Comparison of ENCODE assay signal across 1 cellular context in genomic region chr1:12161662-12162458, GRCh38.
TF ChIP-seq lines count a peak whose summit lies in the region.

No MANE protein-coding gene starts in this region.

TF ChIP-seq in HEK293, 187 proteins besides CTCF, POLR2A, EP300 and RAD21 (continued from another document):
- no peak for TF ChIP-seq ZBTB11 (tag by site-specific recombination; conservative IDR thresholded peaks at IDR 0.05; ENCODE audit: low read depth)
- no peak for TF ChIP-seq ZNF473 (tag by site-specific recombination; IDR thresholded peaks at IDR 0.05)
- TF ChIP-seq ZNF776 (tag by site-specific recombination; IDR thresholded peaks at IDR 0.05; ENCODE audit: borderline replicate concordance), result no peak
- TF ChIP-seq ZNF544 (tag by site-specific recombination; IDR thresholded peaks at IDR 0.05), result no peak
- TF ChIP-seq ZNF513 (tag by site-specific recombination; IDR thresholded peaks at IDR 0.05), result no peak
- TF ChIP-seq ZNF837 (tag by site-specific recombination; IDR thresholded peaks at IDR 0.05), result no peak
- TF ChIP-seq, protein P1, sequence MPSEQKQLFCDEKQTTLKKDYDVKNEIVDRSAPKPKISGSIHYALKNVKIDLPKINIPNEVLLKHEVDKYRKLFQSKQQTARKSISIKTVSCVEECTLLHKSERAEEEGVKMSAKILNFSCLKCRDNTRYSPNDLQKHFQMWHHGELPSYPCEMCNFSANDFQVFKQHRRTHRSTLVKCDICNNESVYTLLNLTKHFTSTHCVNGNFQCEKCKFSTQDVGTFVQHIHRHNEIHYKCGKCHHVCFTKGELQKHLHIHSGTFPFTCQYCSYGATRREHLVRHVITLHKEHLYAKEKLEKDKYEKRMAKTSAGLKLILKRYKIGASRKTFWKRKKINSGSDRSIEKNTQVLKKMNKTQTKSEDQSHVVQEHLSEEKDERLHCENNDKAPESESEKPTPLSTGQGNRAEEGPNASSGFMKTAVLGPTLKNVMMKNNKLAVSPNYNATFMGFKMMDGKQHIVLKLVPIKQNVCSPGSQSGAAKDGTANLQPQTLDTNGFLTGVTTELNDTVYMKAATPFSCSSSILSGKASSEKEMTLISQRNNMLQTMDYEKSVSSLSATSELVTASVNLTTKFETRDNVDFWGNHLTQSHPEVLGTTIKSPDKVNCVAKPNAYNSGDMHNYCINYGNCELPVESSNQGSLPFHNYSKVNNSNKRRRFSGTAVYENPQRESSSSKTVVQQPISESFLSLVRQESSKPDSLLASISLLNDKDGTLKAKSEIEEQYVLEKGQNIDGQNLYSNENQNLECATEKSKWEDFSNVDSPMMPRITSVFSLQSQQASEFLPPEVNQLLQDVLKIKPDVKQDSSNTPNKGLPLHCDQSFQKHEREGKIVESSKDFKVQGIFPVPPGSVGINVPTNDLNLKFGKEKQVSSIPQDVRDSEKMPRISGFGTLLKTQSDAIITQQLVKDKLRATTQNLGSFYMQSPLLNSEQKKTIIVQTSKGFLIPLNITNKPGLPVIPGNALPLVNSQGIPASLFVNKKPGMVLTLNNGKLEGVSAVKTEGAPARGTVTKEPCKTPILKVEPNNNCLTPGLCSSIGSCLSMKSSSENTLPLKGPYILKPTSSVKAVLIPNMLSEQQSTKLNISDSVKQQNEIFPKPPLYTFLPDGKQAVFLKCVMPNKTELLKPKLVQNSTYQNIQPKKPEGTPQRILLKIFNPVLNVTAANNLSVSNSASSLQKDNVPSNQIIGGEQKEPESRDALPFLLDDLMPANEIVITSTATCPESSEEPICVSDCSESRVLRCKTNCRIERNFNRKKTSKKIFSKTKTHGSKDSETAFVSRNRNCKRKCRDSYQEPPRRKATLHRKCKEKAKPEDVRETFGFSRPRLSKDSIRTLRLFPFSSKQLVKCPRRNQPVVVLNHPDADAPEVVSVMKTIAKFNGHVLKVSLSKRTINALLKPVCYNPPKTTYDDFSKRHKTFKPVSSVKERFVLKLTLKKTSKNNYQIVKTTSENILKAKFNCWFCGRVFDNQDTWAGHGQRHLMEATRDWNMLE (tag by site-specific recombination; conservative IDR thresholded peaks at IDR 0.05; ENCODE audit: low read depth), result no peak
- peak; percentile 46; the same call in 1 of the 2 replicates for TF ChIP-seq BCL11A (tag by site-specific recombination; IDR thresholded peaks at IDR 0.05; ENCODE audit: low read depth)
- peak; percentile 51; the same call in 1 of the 2 replicates for TF ChIP-seq KLF9 (tag by site-specific recombination; IDR thresholded peaks at IDR 0.05; ENCODE audit: low read depth)
- 0 out of 2 replicates have a peak, but pooled peaks have one; percentile 33 for TF ChIP-seq ZBTB21 (tag by site-specific recombination; IDR thresholded peaks at IDR 0.05)
- no peak for TF ChIP-seq ZNF76 (tag by site-specific recombination; IDR thresholded peaks at IDR 0.05; ENCODE audit: borderline replicate concordance, low read depth)
- no peak for TF ChIP-seq ZNF768 (tag by site-specific recombination; IDR thresholded peaks at IDR 0.05)
- no peak for TF ChIP-seq ZNF24 (tag by site-specific recombination; IDR thresholded peaks at IDR 0.05)
- no peak for TF ChIP-seq SCRT1 (tag by site-specific recombination; IDR thresholded peaks at IDR 0.05; ENCODE audit: borderline replicate concordance)
- no peak for TF ChIP-seq ZNF114 (tag by site-specific recombination; IDR thresholded peaks at IDR 0.05)
- peak; percentile 28 for TF ChIP-seq SCRT2 (tag by site-specific recombination; IDR thresholded peaks at IDR 0.05)
- no peak for TF ChIP-seq YY1 (tag by site-specific recombination; IDR thresholded peaks at IDR 0.05)
- no peak for TF ChIP-seq ZNF292 (tag by site-specific recombination; IDR thresholded peaks at IDR 0.05; ENCODE audit: borderline replicate concordance, low read depth)
- TF ChIP-seq ZFP69B (tag by site-specific recombination; IDR thresholded peaks at IDR 0.05), result peak; percentile 65; the same call in 1 of the 2 replicates
- TF ChIP-seq, protein P2, sequence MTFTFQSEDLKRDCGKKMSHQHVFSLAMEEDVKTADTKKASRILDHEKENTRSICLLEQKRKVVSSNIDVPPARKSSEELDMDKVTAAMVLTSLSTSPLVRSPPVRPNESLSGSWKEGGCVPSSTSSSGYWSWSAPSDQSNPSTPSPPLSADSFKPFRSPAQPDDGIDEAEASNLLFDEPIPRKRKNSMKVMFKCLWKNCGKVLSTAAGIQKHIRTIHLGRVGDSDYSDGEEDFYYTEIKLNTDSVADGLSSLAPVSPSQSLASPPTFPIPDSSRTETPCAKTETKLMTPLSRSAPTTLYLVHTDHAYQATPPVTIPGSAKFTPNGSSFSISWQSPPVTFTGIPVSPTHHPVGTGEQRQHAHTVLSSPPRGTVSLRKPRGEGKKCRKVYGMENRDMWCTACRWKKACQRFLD (tag by site-specific recombination; IDR thresholded peaks at IDR 0.05), result no peak
- peak; percentile 35; the same call in 1 of the 2 replicates for TF ChIP-seq IKZF3 (tag by site-specific recombination; IDR thresholded peaks at IDR 0.05)
- TF ChIP-seq SALL2 (tag by site-specific recombination; IDR thresholded peaks at IDR 0.05; ENCODE audit: borderline replicate concordance), result no peak
- no peak for TF ChIP-seq ZNF596 (tag by site-specific recombination; IDR thresholded peaks at IDR 0.05)
- TF ChIP-seq ZNF280C (tag by site-specific recombination; IDR thresholded peaks at IDR 0.05), result no peak
- TF ChIP-seq ZNF623 (tag by site-specific recombination; IDR thresholded peaks at IDR 0.05), result no peak
- TF ChIP-seq HOXD13 (CRISPR knock-in tag; IDR thresholded peaks at IDR 0.05; ENCODE audit: borderline replicate concordance), result no peak; the same call in 1 of the 2 replicates
- no peak; the same call in 1 of the 2 replicates for TF ChIP-seq ZBTB7A (tag by site-specific recombination; IDR thresholded peaks at IDR 0.05; ENCODE audit: low read depth)
- TF ChIP-seq ZNF211 (tag by site-specific recombination; IDR thresholded peaks at IDR 0.05; ENCODE audit: low read depth), result no peak
- TF ChIP-seq ZNF529 (tag by site-specific recombination; IDR thresholded peaks at IDR 0.05; ENCODE audit: insufficient replicate concordance), result no peak
- TF ChIP-seq KLF16 (tag by site-specific recombination; IDR thresholded peaks at IDR 0.05), result peak; percentile 53; the same call in 1 of the 2 replicates
- TF ChIP-seq, protein P3, sequence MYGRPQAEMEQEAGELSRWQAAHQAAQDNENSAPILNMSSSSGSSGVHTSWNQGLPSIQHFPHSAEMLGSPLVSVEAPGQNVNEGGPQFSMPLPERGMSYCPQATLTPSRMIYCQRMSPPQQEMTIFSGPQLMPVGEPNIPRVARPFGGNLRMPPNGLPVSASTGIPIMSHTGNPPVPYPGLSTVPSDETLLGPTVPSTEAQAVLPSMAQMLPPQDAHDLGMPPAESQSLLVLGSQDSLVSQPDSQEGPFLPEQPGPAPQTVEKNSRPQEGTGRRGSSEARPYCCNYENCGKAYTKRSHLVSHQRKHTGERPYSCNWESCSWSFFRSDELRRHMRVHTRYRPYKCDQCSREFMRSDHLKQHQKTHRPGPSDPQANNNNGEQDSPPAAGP (tag by site-specific recombination; IDR thresholded peaks at IDR 0.05), result peak; percentile 67; the same call in 1 of the 2 replicates
- TF ChIP-seq SETDB1 (IDR thresholded peaks at IDR 0.05; ENCODE audit: insufficient read length, low read length), result no peak
- no peak for TF ChIP-seq ZNF501 (tag by site-specific recombination; IDR thresholded peaks at IDR 0.05)
- TF ChIP-seq ZNF133 (tag by site-specific recombination; IDR thresholded peaks at IDR 0.05), result no peak
- peak; percentile 71 for TF ChIP-seq OSR2 (tag by site-specific recombination; IDR thresholded peaks at IDR 0.05)
- peak; percentile 82 for TF ChIP-seq ZBTB48 (tag by site-specific recombination; IDR thresholded peaks at IDR 0.05)
- TF ChIP-seq ZXDB (tag by site-specific recombination; IDR thresholded peaks at IDR 0.05), result peak; percentile 65
- no peak for TF ChIP-seq ZNF155 (tag by site-specific recombination; IDR thresholded peaks at IDR 0.05)
- TF ChIP-seq, protein P4, sequence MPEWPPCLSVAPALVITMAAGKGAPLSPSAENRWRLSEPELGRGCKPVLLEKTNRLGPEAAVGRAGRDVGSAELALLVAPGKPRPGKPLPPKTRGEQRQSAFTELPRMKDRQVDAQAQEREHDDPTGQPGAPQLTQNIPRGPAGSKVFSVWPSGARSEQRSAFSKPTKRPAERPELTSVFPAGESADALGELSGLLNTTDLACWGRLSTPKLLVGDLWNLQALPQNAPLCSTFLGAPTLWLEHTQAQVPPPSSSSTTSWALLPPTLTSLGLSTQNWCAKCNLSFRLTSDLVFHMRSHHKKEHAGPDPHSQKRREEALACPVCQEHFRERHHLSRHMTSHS (tag by site-specific recombination; IDR thresholded peaks at IDR 0.05), result no peak
- no peak for TF ChIP-seq ZNF560 (tag by site-specific recombination; IDR thresholded peaks at IDR 0.05; ENCODE audit: borderline replicate concordance)
- TF ChIP-seq ZNF16 (tag by site-specific recombination; IDR thresholded peaks at IDR 0.05; ENCODE audit: low read depth), result no peak
- no peak for TF ChIP-seq ZNF707 (tag by site-specific recombination; IDR thresholded peaks at IDR 0.05)
- TF ChIP-seq ZNF514 (tag by site-specific recombination; IDR thresholded peaks at IDR 0.05), result no peak
- TF ChIP-seq WT1 (tag by site-specific recombination; IDR thresholded peaks at IDR 0.05), result peak; percentile 64
- TF ChIP-seq ZNF341 (tag by site-specific recombination; IDR thresholded peaks at IDR 0.05; ENCODE audit: low read depth), result no peak
- no peak for TF ChIP-seq ZNF280D (tag by site-specific recombination; IDR thresholded peaks at IDR 0.05)
